8 cellular contexts compared by ENCODE assay signal in genomic region chr10:59872892-59873463, GRCh38. TPM values are rescaled to one million over a fixed set of nuclear protein-coding genes. Genes with fewer than 3 reads are reported as not detected.
DNase-seq lines count a peak whose midpoint lies in the region; FAIRE-seq and TF ChIP-seq lines count a peak whose summit lies in the region.

No MANE protein-coding gene starts in this region.

- 9 to 41% methylated on average over 7 of the region's 7 CpGs for WGBS in sigmoid colon, 2 donors

- in situ Hi-C loops in G401 (cut with HindIII; ENCODE audit: low sequenced_read_pairs), result no loop called here

- no peak for DNase-seq in GM12891 (ENCODE audit: insufficient read length, low spot score)
- peak; percentile 79 for DNase-seq in RPMI7951 (ENCODE audit: low read depth)
- peak; percentile 90 for DNase-seq in fibroblast of villous mesenchyme (ENCODE audit: low read depth)
- DNase-seq in sigmoid colon, result peak; percentile 92
- no peak for DNase-seq in DMS153 treated with DMSO at 0.1 percent for 48 hours (lab: John Stamatoyannopoulos, UW; ENCODE audit: unreplicated experiment)
- DNase-seq in HuH-7 (ENCODE audit: low spot score), result no peak
- DNase-seq in G401 (ENCODE audit: low spot score), result no peak
- no peak for DNase-seq in NK-92 treated with Interleukin-12 subunit alpha and Interleukin-12 subunit beta, amount 100 ng/mL, for 24 hours (lab: John Stamatoyannopoulos, UW)

- no peak overlapping the region for H3K4me3 ChIP-seq in fibroblast of villous mesenchyme (ENCODE audit: low read depth, low read length)
- H3K4me3 ChIP-seq in sigmoid colon, result peak overlapping the region in 3 of 4 donors; percentile 1 to 26 (median 13)

- FAIRE-seq in GM12891 (lab: Jason Lieb, UNC), result peak; percentile 87

- TF ChIP-seq CTCF in fibroblast of villous mesenchyme (IDR thresholded peaks at IDR 0.05; ENCODE audit: insufficient read depth, low read depth, low read length), result no peak
- no peak for TF ChIP-seq CTCF in sigmoid colon (IDR thresholded peaks at IDR 0.05)

- H3K36me3 ChIP-seq in sigmoid colon, result no peaks in the 10 kb centered on the region

- peak; percentile 21 to 92 (median 69) for TF ChIP-seq EP300 in sigmoid colon (IDR thresholded peaks at IDR 0.05)

- H3K27me3 ChIP-seq in sigmoid colon, result no peaks in the 10 kb centered on the region

- peak overlapping the region; percentile 69 to 87 (median 78) for H3K27ac ChIP-seq in sigmoid colon

- intact Hi-C loops in sigmoid colon (cut with DNase I), result loop anchor here (2.0 kb wide), 1 partner anchor 34 kb away; the partner anchor contains the start of gene CCDC6

- H3K4me1 ChIP-seq in sigmoid colon, result peaks cover 0 to 87% (median 68%) of the 10 kb centered on the region in 4 donors

- no peaks in the 10 kb centered on the region for H3K9me3 ChIP-seq in sigmoid colon

- no peak for TF ChIP-seq POLR2A in GM12891 (IDR thresholded peaks at IDR 0.05; ENCODE audit: low read depth, low read length)
- no peak for TF ChIP-seq POLR2A in sigmoid colon (IDR thresholded peaks at IDR 0.05)

TF ChIP-seq in GM12891, 5 proteins besides CTCF, POLR2A, EP300 and RAD21:
- TF ChIP-seq POLR2AphosphoS5 (IDR thresholded peaks at IDR 0.05; ENCODE audit: low read depth, low read length) (no peak), PAX5 (IDR thresholded peaks at IDR 0.05; ENCODE audit: insufficient read depth, low read length, severe bottlenecking) (no peak), SPI1 (IDR thresholded peaks at IDR 0.05; ENCODE audit: low read depth, low read length) (no peak), TAF1 (IDR thresholded peaks at IDR 0.05; ENCODE audit: low read depth, low read length) (no peak), POU2F2 (IDR thresholded peaks at IDR 0.05; ENCODE audit: low read depth, low read length) (no peak)

RNA-seq across cellular contexts. Expression of gene CCDC6, which starts 33.4 kb away (rescaled TPM):
- 12.9 TPM for polyA plus RNA-seq in GM12891 (2012; ENCODE audit: low read depth, missing spikeins)
- 11.4 and 13.2 TPM in 2 replicates for total RNA-seq in RPMI7951 (2014; rRNA removed; shearing (Covaris generic))
- total RNA-seq in fibroblast of villous mesenchyme, result 33.5 and 52.2 TPM in 2 replicates
- total RNA-seq in sigmoid colon, result 10 to 100 TPM; 59.2 to 97.5 (median 62.2) TPM
- polyA plus RNA-seq in sigmoid colon, result 10 to 100 TPM; 12.6 to 23.5 (median 19.4) TPM
- 28.1 and 43.5 TPM in 2 replicates for total RNA-seq in G401 (2014; rRNA removed; shearing (Covaris generic))

Comparison
In these comparisons a context has a peak if more than half of its experiments do, and no peak if none do; other contexts are left out.
1. DNase-seq: peak in RPMI7951 (single experiment), fibroblast of villous mesenchyme (single experiment) and sigmoid colon (single experiment); none in GM12891 (single experiment), DMS153 treated with DMSO at 0.1 percent for 48 hours (single experiment), HuH-7 (single experiment), G401 (single experiment) and NK-92 treated with Interleukin-12 subunit alpha and Interleukin-12 subunit beta, amount 100 ng/mL, for 24 hours (single experiment).